ENCODE assay signal across 1 cellular context in the genomic region with DNA sequence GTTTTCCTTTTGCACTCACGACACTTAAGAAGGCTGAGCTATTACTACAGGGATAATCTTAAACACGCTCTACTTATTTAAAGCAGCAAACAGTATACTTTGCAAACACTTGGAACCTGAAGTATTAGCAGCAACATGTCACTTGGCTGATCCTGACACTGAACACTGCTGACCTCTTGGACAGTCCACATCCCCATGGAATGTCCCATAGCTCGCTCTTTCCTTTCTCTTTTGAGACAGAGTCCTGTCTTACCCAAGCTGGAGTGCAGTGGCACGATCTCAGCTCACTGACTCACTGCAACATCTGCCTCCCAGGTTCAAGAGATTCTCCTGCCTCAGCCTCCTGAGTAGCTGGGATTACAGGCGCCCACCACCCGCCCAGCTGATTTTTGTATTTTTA.
TF ChIP-seq lines count a peak whose summit lies in the region.

No MANE protein-coding gene starts in this region.

TF ChIP-seq in WTC11, 78 proteins besides CTCF, POLR2A, EP300 and RAD21 (continued from another document):
- no peak for TF ChIP-seq ZNF416 (CRISPR knock-in tag; IDR thresholded peaks at IDR 0.05)
- TF ChIP-seq, protein P1, sequence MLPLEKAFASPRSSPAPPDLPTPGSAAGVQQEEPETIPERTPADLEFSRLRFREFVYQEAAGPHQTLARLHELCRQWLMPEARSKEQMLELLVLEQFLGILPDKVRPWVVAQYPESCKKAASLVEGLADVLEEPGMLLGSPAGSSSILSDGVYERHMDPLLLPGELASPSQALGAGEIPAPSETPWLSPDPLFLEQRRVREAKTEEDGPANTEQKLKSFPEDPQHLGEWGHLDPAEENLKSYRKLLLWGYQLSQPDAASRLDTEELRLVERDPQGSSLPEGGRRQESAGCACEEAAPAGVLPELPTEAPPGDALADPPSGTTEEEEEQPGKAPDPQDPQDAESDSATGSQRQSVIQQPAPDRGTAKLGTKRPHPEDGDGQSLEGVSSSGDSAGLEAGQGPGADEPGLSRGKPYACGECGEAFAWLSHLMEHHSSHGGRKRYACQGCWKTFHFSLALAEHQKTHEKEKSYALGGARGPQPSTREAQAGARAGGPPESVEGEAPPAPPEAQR (CRISPR knock-in tag; IDR thresholded peaks at IDR 0.05): no peak
